11 cellular contexts compared by ENCODE assay signal in genomic region chr6:168289571-168289962, GRCh38. TPM values are rescaled to one million over a fixed set of nuclear protein-coding genes. Genes with fewer than 3 reads are reported as not detected.
"Had no signal": no experiment of that assay in that cellular context is flagged by ENCODE, and none has a peak within 500 bp of the region (broad histone marks: within the 10 kb centered on the region; RNA-seq: fewer than 3 reads in every experiment).

No MANE protein-coding gene starts in this region.

- H3K4me3 ChIP-seq: GM23248, K562 had no signal

- ATAC-seq: K562 had no signal

- DNase-seq: GM23248, GOT3, H9, HCEC 1CT, HFFc6, IMR-90, KG1 had no signal

- H3K9ac ChIP-seq: GM23248 had no signal

- H3K27ac ChIP-seq: GM23248, HL-60 had no signal

- FAIRE-seq: K562 had no signal

- H2AFZ ChIP-seq: GM23248 had no signal

RNA-seq across cellular contexts. Expression of gene DACT2, which starts 30.0 kb away (rescaled TPM):
- total RNA-seq: GM23248, H4, HFFc6, HT1080, IMR-90, K562 had no signal
- polyA plus RNA-seq: GM23248, IMR-90, K562 had no signal
